ENCODE assay signal across 18 cellular contexts in the genomic region with DNA sequence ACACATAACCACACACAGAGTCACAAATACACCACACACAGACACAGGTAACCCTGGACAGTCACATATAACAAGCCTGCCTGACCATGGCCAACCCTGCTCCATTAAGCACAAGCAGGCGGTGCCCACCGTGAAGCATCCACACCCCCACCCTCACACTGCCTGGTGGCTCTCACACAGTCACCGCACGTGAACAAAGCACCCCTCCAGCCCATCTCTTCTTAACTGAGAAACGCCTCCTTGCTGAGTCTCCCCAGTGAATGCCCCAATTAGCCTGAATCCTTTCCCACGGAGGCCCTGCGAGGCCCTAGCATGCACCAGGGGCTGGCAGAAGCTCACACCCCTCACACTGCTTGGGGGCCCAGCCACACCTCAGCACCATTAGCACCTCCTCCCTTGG.
DNase-seq lines count a peak whose midpoint lies in the region; ATAC-seq and TF ChIP-seq lines count a peak whose summit lies in the region.
"Had no signal": no experiment of that assay in that cellular context is flagged by ENCODE, and none has a peak within 500 bp of the region (broad histone marks: within the 10 kb centered on the region; RNA-seq: fewer than 3 reads in every experiment).

No MANE protein-coding gene starts in this region.

- H3K36me3 Mint-ChIP-seq in WTC11 (no peaks in the 10 kb centered on the region), neural progenitor cell (no peaks in the 10 kb centered on the region)
- H3K36me3 Mint-ChIP-seq: CD4-positive, alpha-beta memory T cell had no signal

- no peak overlapping the region for H3K4me2 ChIP-seq in neural progenitor cell
- H3K4me2 ChIP-seq: GM23338 had no signal

- no peak overlapping the region for H3K27ac Mint-ChIP-seq in WTC11
- H3K27ac Mint-ChIP-seq in neural progenitor cell = no peak overlapping the region
- H3K27ac Mint-ChIP-seq: CD4-positive, alpha-beta memory T cell; GM23338 had no signal

- H3K36me3 ChIP-seq in neural progenitor cell = no peaks in the 10 kb centered on the region
- H3K36me3 ChIP-seq: HAP-1 had no signal

- DNase-seq in WTC11 (ENCODE audit: low spot score) = no peak
- peak; percentile 62 for DNase-seq in left kidney (ENCODE audit: low read depth, low spot score)
- peak; percentile 60 for DNase-seq in neural progenitor cell (ENCODE audit: low spot score)
- DNase-seq in retina = peak; percentile 57
- no peak for DNase-seq in DMS 273 treated with DMSO at 0.1 percent for 48 hours (lab: John Stamatoyannopoulos, UW)
- DNase-seq in stimulated activated CD4-positive, alpha-beta T cell treated with anti-CD3 and anti-CD28 coated beads, Interleukin-4, amount 100 ng/mL, for 1 hour = no peak
- no peak for DNase-seq in foreskin melanocyte
- DNase-seq: C1 segment of cervical spinal cord, Calu3, COR-L47, DMS153, DND-41, GDM1 had no signal

- no peaks in the 10 kb centered on the region for H3K27me3 ChIP-seq in neural progenitor cell

- peaks cover 47% of the 10 kb centered on the region for H3F3A ChIP-seq in neural progenitor cell (ENCODE audit: low read depth)

- POLR2A ChIA-PET in WTC11 (lab: Charles Lee) = no interaction called here

- H3K4me1 ChIP-seq in neural progenitor cell = peaks cover 20% of the 10 kb centered on the region
- H3K4me1 ChIP-seq: HAP-1 had no signal

- no peak overlapping the region for H3K9ac ChIP-seq in neural progenitor cell

- ATAC-seq in WTC11 = no peak
- ATAC-seq in GM21381 (IDR thresholded peaks at IDR 0.05; ENCODE audit: unreplicated experiment) = no peak

- H3K4me3 Mint-ChIP-seq in WTC11 (no peak overlapping the region), neural progenitor cell (no peak overlapping the region)
- H3K4me3 Mint-ChIP-seq: CD4-positive, alpha-beta memory T cell; GM23338 had no signal

- no peaks in the 10 kb centered on the region for H3K9me3 ChIP-seq in neural progenitor cell (ENCODE audit: low read depth)
- H3K9me3 ChIP-seq: HAP-1 had no signal

- H3K79me2 ChIP-seq in neural progenitor cell (ENCODE audit: low read depth) = no peaks in the 10 kb centered on the region

- H2AFZ ChIP-seq in neural progenitor cell (replicated peaks) = no peak overlapping the region
- H2AFZ ChIP-seq: GM23338 had no signal

- H4K20me1 ChIP-seq in neural progenitor cell (ENCODE audit: low read depth) = no peaks in the 10 kb centered on the region

- TF ChIP-seq CTCF in WTC11 (IDR thresholded peaks at IDR 0.05) (no peak), neural progenitor cell (IDR thresholded peaks at IDR 0.05) (no peak)

- H3K27me3 Mint-ChIP-seq in WTC11 (ENCODE audit: low read depth) (no peaks in the 10 kb centered on the region), neural progenitor cell (ENCODE audit: insufficient read depth, low read depth) (no peaks in the 10 kb centered on the region)

- H3K4me3 ChIP-seq in neural progenitor cell = no peak overlapping the region
- H3K4me3 ChIP-seq: GM12878, GM23338, HAP-1 had no signal

- H3K9me3 Mint-ChIP-seq in WTC11 (no peaks in the 10 kb centered on the region), neural progenitor cell (no peaks in the 10 kb centered on the region)
- H3K9me3 Mint-ChIP-seq: CD4-positive, alpha-beta memory T cell; GM23338 had no signal

- no peak overlapping the region for H3K27ac ChIP-seq in neural progenitor cell

- H3K4me1 Mint-ChIP-seq in WTC11 = peaks cover 21% of the 10 kb centered on the region
- H3K4me1 Mint-ChIP-seq in neural progenitor cell = peaks cover 5% of the 10 kb centered on the region
- H3K4me1 Mint-ChIP-seq: CD4-positive, alpha-beta memory T cell had no signal

- CTCF ChIA-PET in WTC11 (lab: Charles Lee) = interaction anchor here (6.0 kb wide), 1 partner anchor 19 kb away, joined by 43 read pairs; no protein-coding TSS in a partner anchor

TF ChIP-seq in WTC11, 78 proteins besides CTCF, POLR2A, EP300 and RAD21:
- TF ChIP-seq ZNF423 (CRISPR knock-in tag; IDR thresholded peaks at IDR 0.05) (no peak), GTF2I (CRISPR knock-in tag; conservative IDR thresholded peaks at IDR 0.05) (no peak), GRHL2 (CRISPR knock-in tag; IDR thresholded peaks at IDR 0.05; ENCODE audit: insufficient replicate concordance, severe bottlenecking) (no peak), ZNF317 (CRISPR knock-in tag; IDR thresholded peaks at IDR 0.05; ENCODE audit: borderline replicate concordance, low read depth) (no peak), NR2C2 (CRISPR knock-in tag; IDR thresholded peaks at IDR 0.05) (0 out of 2 replicates have a peak, but pooled peaks have one; percentile 33)
- TF ChIP-seq, protein P1, sequence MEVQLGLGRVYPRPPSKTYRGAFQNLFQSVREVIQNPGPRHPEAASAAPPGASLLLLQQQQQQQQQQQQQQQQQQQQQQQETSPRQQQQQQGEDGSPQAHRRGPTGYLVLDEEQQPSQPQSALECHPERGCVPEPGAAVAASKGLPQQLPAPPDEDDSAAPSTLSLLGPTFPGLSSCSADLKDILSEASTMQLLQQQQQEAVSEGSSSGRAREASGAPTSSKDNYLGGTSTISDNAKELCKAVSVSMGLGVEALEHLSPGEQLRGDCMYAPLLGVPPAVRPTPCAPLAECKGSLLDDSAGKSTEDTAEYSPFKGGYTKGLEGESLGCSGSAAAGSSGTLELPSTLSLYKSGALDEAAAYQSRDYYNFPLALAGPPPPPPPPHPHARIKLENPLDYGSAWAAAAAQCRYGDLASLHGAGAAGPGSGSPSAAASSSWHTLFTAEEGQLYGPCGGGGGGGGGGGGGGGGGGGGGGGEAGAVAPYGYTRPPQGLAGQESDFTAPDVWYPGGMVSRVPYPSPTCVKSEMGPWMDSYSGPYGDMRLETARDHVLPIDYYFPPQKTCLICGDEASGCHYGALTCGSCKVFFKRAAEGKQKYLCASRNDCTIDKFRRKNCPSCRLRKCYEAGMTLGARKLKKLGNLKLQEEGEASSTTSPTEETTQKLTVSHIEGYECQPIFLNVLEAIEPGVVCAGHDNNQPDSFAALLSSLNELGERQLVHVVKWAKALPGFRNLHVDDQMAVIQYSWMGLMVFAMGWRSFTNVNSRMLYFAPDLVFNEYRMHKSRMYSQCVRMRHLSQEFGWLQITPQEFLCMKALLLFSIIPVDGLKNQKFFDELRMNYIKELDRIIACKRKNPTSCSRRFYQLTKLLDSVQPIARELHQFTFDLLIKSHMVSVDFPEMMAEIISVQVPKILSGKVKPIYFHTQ (CRISPR knock-in tag; IDR thresholded peaks at IDR 0.05) = no peak
- TF ChIP-seq, protein P2, sequence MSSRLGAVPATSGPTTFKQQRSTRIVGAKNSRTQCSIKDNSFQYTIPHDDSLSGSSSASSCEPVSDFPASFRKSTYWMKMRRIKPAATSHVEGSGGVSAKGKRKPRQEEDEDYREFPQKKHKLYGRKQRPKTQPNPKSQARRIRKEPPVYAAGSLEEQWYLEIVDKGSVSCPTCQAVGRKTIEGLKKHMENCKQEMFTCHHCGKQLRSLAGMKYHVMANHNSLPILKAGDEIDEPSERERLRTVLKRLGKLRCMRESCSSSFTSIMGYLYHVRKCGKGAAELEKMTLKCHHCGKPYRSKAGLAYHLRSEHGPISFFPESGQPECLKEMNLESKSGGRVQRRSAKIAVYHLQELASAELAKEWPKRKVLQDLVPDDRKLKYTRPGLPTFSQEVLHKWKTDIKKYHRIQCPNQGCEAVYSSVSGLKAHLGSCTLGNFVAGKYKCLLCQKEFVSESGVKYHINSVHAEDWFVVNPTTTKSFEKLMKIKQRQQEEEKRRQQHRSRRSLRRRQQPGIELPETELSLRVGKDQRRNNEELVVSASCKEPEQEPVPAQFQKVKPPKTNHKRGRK (CRISPR knock-in tag; IDR thresholded peaks at IDR 0.05; ENCODE audit: borderline replicate concordance) = no peak

Comparison
In these comparisons a context has a peak if more than half of its experiments do, and no peak if none do; other contexts are left out.
1. DNase-seq: peak in left kidney (single experiment), neural progenitor cell (single experiment) and retina (single experiment); none in WTC11 (single experiment), DMS 273 treated with DMSO at 0.1 percent for 48 hours (single experiment), stimulated activated CD4-positive, alpha-beta T cell treated with anti-CD3 and anti-CD28 coated beads, Interleukin-4, amount 100 ng/mL, for 1 hour (single experiment) and foreskin melanocyte (single experiment).